7 cellular contexts compared by ENCODE assay signal in the genomic region with DNA sequence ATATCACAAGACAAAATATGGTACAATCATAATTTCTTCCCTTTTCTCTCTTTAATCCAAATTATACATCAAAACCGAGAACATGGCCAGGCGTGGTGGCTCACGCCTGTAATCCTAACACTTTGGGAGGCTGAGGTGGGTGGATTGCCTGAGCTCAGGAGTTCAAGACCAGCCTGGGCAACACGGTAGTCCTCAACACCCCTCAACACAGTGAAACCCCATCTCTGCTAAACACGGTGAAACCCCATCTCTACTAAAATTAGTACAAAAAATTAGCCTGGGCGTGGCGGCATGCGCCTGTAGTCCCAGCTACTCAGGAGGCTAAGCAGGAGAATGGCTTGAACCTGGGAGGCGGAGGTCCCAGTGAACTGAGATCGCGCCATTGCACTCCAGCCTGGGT. TPM values are rescaled to one million over a fixed set of nuclear protein-coding genes. Genes with fewer than 3 reads are reported as not detected.
DNase-seq lines count a peak whose midpoint lies in the region; ATAC-seq and TF ChIP-seq lines count a peak whose summit lies in the region.
"Not testable (repeated sequence)": the region's sequence is repeated elsewhere in the genome, so short reads cannot be mapped to it uniquely, and the experiment has no call there.

No MANE protein-coding gene starts in this region.

- peaks cover 13% of the 10 kb centered on the region for H3K36me3 Mint-ChIP-seq in activated T-helper 2 cell treated with anti-CD3 and anti-CD28 coated beads, Interferon-gamma antibody, Interleukin-2, Interleukin-4, amounts not matched to agents 10 μg/mL and 5 μg/mL and 100 μg/mL, durations not matched to agents 14 hours and 24 hours and 36 hours (ENCODE audit: low read depth)
- not testable (repeated sequence) for H3K36me3 Mint-ChIP-seq in chondrocyte (ENCODE audit: low read depth)

- H3K4me3 Mint-ChIP-seq in activated T-helper 2 cell treated with anti-CD3 and anti-CD28 coated beads, Interferon-gamma antibody, Interleukin-2, Interleukin-4, amounts not matched to agents 10 μg/mL and 5 μg/mL and 100 μg/mL, durations not matched to agents 14 hours and 24 hours and 36 hours (ENCODE audit: low read depth); chondrocyte (ENCODE audit: unreplicated experiment): not testable (repeated sequence)

- not testable (repeated sequence) for H3K14ac ChIP-seq in mesenchymal stem cell (ENCODE audit: low read length in 2 of 2)

- H3K27me3 ChIP-seq in PC-3 (ENCODE audit: low read length); heart right ventricle; mesenchymal stem cell (ENCODE audit: control insufficient read depth in 1 of 2, insufficient read depth in 1 of 2, low read length in 2 of 2); tibial artery: not testable (repeated sequence)

- H4K20me1 ChIP-seq in PC-3 (ENCODE audit: low read length): not testable (repeated sequence)

- H2BK120ac ChIP-seq in mesenchymal stem cell (ENCODE audit: low read depth, low read length): not testable (repeated sequence)

- not testable (repeated sequence) for DNase-seq in PC-3; activated T-helper 2 cell treated with anti-CD3 and anti-CD28 coated beads, Interferon-gamma antibody, Interleukin-2, Interleukin-4, amounts not matched to agents 10 μg/mL and 5 μg/mL and 100 μg/mL, durations not matched to agents 14 hours and 24 hours and 36 hours (ENCODE audit: low spot score); chondrocyte (ENCODE audit: low spot score); heart right ventricle; mesenchymal stem cell; tibial artery

- H2BK5ac ChIP-seq in mesenchymal stem cell (ENCODE audit: low read depth, low read length, poor library complexity, severe bottlenecking): not testable (repeated sequence)

- CTCF ChIA-PET in PC-3 (lab: Charles Lee): interaction anchor here (1.6 kb wide), 1 partner anchor 34 kb away, joined by 4 read pairs; no protein-coding TSS in a partner anchor

- not testable (repeated sequence) for H3K79me2 ChIP-seq in PC-3 (ENCODE audit: low read length)

- H4K8ac ChIP-seq in mesenchymal stem cell (ENCODE audit: low read length): not testable (repeated sequence)

- ATAC-seq in PC-3, heart right ventricle: not testable (repeated sequence)

- H3K4me1 Mint-ChIP-seq in activated T-helper 2 cell treated with anti-CD3 and anti-CD28 coated beads, Interferon-gamma antibody, Interleukin-2, Interleukin-4, amounts not matched to agents 10 μg/mL and 5 μg/mL and 100 μg/mL, durations not matched to agents 14 hours and 24 hours and 36 hours (ENCODE audit: low read depth): peaks cover 41% of the 10 kb centered on the region
- H3K4me1 Mint-ChIP-seq in chondrocyte (ENCODE audit: low read depth): peaks cover 42% of the 10 kb centered on the region

- H3K27ac Mint-ChIP-seq in activated T-helper 2 cell treated with anti-CD3 and anti-CD28 coated beads, Interferon-gamma antibody, Interleukin-2, Interleukin-4, amounts not matched to agents 10 μg/mL and 5 μg/mL and 100 μg/mL, durations not matched to agents 14 hours and 24 hours and 36 hours: peak overlapping the region; percentile 33
- H3K27ac Mint-ChIP-seq in chondrocyte (ENCODE audit: unreplicated experiment): peak overlapping the region; percentile 24

- H3K18ac ChIP-seq in mesenchymal stem cell (ENCODE audit: low read depth in 1 of 2, low read length in 2 of 2): not testable (repeated sequence)

- TF ChIP-seq CTCF in PC-3 (conservative IDR thresholded peaks at IDR 0.05; ENCODE audit: low read depth, low read length); chondrocyte (IDR thresholded peaks at IDR 0.05); heart right ventricle (IDR thresholded peaks at IDR 0.05); tibial artery (IDR thresholded peaks at IDR 0.05): not testable (repeated sequence)

- H3K4me1 ChIP-seq in PC-3 (ENCODE audit: insufficient read depth, low read length) (peaks cover 45% of the 10 kb centered on the region), heart right ventricle (peaks cover 3 to 61% (median 43%) of the 10 kb centered on the region in 9 donors), tibial artery (peaks cover 0 to 22% (median 17%) of the 10 kb centered on the region in 4 donors)
- not testable (repeated sequence) for H3K4me1 ChIP-seq in mesenchymal stem cell (ENCODE audit: control insufficient read depth, insufficient read depth, low read depth, low read length)

- not testable (repeated sequence) for BruUV-seq in PC-3 (replicated peaks; lab: Mats Ljungman, UMichigan)

- WGBS in heart right ventricle, 2 donors: 98 to 99% methylated on average over 11 of the region's 11 CpGs
- 99% methylated on average over 11 of the region's 11 CpGs for WGBS in mesenchymal stem cell

- H2BK15ac ChIP-seq in mesenchymal stem cell (ENCODE audit: low read depth, poor library complexity, severe bottlenecking): not testable (repeated sequence)

- H3K27me3 Mint-ChIP-seq in activated T-helper 2 cell treated with anti-CD3 and anti-CD28 coated beads, Interferon-gamma antibody, Interleukin-2, Interleukin-4, amounts not matched to agents 10 μg/mL and 5 μg/mL and 100 μg/mL, durations not matched to agents 14 hours and 24 hours and 36 hours (ENCODE audit: low read depth); chondrocyte (ENCODE audit: low read depth): not testable (repeated sequence)

- H4K91ac ChIP-seq in mesenchymal stem cell (ENCODE audit: low read length): peak overlapping the region; percentile 7

- H3K9ac ChIP-seq in PC-3 (ENCODE audit: low read length): peak overlapping the region; percentile 75
- peak overlapping the region; percentile 85 for H3K9ac ChIP-seq in mesenchymal stem cell (ENCODE audit: low read length)

- not testable (repeated sequence) for H3K9me3 ChIP-seq in PC-3 (ENCODE audit: low read length); heart right ventricle; mesenchymal stem cell (ENCODE audit: control insufficient read depth, low read length); tibial artery

- H3K9me2 ChIP-seq in PC-3 (replicated peaks; ENCODE audit: low read length): not testable (repeated sequence)

- H3K36me3 ChIP-seq in PC-3 (ENCODE audit: low read depth, low read length); heart right ventricle; mesenchymal stem cell (ENCODE audit: control insufficient read depth in 1 of 2, insufficient read depth in 2 of 2, low read depth in 1 of 2, low read length in 2 of 2); tibial artery: not testable (repeated sequence)

- H3K4ac ChIP-seq in mesenchymal stem cell (ENCODE audit: low read depth in 1 of 2, low read length in 2 of 2): not testable (repeated sequence)

- POLR2A ChIA-PET in PC-3 (lab: Charles Lee; ENCODE audit: unreplicated experiment): not testable (repeated sequence)

- peak overlapping the region; percentile 79; the same call in 1 of the 2 replicates for H3K4me2 ChIP-seq in PC-3 (ENCODE audit: low read length)
- not testable (repeated sequence) for H3K4me2 ChIP-seq in mesenchymal stem cell (ENCODE audit: low read length, poor library complexity, severe bottlenecking)

- not testable (repeated sequence) for H2BK12ac ChIP-seq in mesenchymal stem cell (ENCODE audit: low read length in 2 of 2)

- peak overlapping the region; percentile 52 for H2AK5ac ChIP-seq in mesenchymal stem cell (ENCODE audit: low read length, severe bottlenecking)

- H3K27ac ChIP-seq in PC-3 (ENCODE audit: low read length) (peak overlapping the region; percentile 98), heart right ventricle (peak overlapping the region; percentile 3 to 87 (median 66)), skin epidermis (peak overlapping the region in 17 of 21 experiments; percentile 18 to 89 (median 67)), tibial artery (peak overlapping the region; percentile 63 to 69)
- H3K27ac ChIP-seq in mesenchymal stem cell (ENCODE audit: low read length, poor library complexity, severe bottlenecking): not testable (repeated sequence)

- not testable (repeated sequence) for H3K4me3 ChIP-seq in PC-3 (ENCODE audit: low read length); skin epidermis; tibial artery
- H3K4me3 ChIP-seq in heart right ventricle (peak overlapping the region in 1 of 10 donors; percentile 0), mesenchymal stem cell (ENCODE audit: insufficient read depth in 1 of 2, low read depth in 1 of 2, low read length in 2 of 2) (peak overlapping the region in 1 of 2 experiments; percentile 29)

- H3K9me3 Mint-ChIP-seq in activated T-helper 2 cell treated with anti-CD3 and anti-CD28 coated beads, Interferon-gamma antibody, Interleukin-2, Interleukin-4, amounts not matched to agents 10 μg/mL and 5 μg/mL and 100 μg/mL, durations not matched to agents 14 hours and 24 hours and 36 hours; chondrocyte (ENCODE audit: low read depth): not testable (repeated sequence)

- not testable (repeated sequence) for H3K79me1 ChIP-seq in mesenchymal stem cell (replicated peaks; ENCODE audit: low read length, poor library complexity, severe bottlenecking)

- 0 out of 2 replicates have a peak overlapping the region, but pooled peaks have one; percentile 65 for H2AFZ ChIP-seq in PC-3 (ENCODE audit: low read length)
- H2AFZ ChIP-seq in mesenchymal stem cell (ENCODE audit: low read depth, low read length): not testable (repeated sequence)

- not testable (repeated sequence) for H3K23ac ChIP-seq in mesenchymal stem cell (ENCODE audit: low read length in 2 of 2)

- H3F3A ChIP-seq in PC-3 (ENCODE audit: low read length, unreplicated experiment): not testable (repeated sequence)

- intact Hi-C loops in PC-3 (cut with micrococcal nuclease); heart right ventricle (cut with DNase I); tibial artery (cut with DNase I; ENCODE audit: low total_unique reads): not testable (repeated sequence)
- intact Hi-C loops in activated T-helper 2 cell treated with anti-CD3 and anti-CD28 coated beads, Interferon-gamma antibody, Interleukin-2, Interleukin-4, amounts not matched to agents 10 μg/mL and 5 μg/mL and 100 μg/mL, durations not matched to agents 14 hours and 24 hours and 36 hours (cut with micrococcal nuclease): loop anchor here (5.0 kb wide), 1 partner anchor 77 kb away; no protein-coding TSS in a partner anchor

RNA-seq across cellular contexts. Expression of a gene that starts 33.0 kb away (rescaled TPM):
- total RNA-seq in PC-3 (2014; rRNA removed) (23.7 and 25.1 TPM in 2 replicates), chondrocyte (12.7 to 15.3 TPM (median 14.9 TPM) in 3 replicates), heart right ventricle (10 to 100 TPM in 8 of 10 donors, 1 to 10 TPM in 2; 6.9 to 21.4 (median 12.9) TPM)
- total RNA-seq in activated T-helper 2 cell treated with anti-CD3 and anti-CD28 coated beads, Interferon-gamma antibody, Interleukin-2, Interleukin-4, amounts not matched to agents 10 μg/mL and 5 μg/mL and 100 μg/mL, durations not matched to agents 14 hours and 24 hours and 36 hours: 13.8 and 14.8 TPM in 2 replicates
- polyA plus RNA-seq in heart right ventricle: 10 to 100 TPM; 11.5 to 19.9 TPM
- polyA plus RNA-seq in mesenchymal stem cell (2013, experiment 1 of 2): 28.2 TPM
- polyA plus RNA-seq in mesenchymal stem cell (2013, experiment 2 of 2): 27.7 TPM
